Comparison of ENCODE assay signal across 11 cellular contexts in the genomic region with DNA sequence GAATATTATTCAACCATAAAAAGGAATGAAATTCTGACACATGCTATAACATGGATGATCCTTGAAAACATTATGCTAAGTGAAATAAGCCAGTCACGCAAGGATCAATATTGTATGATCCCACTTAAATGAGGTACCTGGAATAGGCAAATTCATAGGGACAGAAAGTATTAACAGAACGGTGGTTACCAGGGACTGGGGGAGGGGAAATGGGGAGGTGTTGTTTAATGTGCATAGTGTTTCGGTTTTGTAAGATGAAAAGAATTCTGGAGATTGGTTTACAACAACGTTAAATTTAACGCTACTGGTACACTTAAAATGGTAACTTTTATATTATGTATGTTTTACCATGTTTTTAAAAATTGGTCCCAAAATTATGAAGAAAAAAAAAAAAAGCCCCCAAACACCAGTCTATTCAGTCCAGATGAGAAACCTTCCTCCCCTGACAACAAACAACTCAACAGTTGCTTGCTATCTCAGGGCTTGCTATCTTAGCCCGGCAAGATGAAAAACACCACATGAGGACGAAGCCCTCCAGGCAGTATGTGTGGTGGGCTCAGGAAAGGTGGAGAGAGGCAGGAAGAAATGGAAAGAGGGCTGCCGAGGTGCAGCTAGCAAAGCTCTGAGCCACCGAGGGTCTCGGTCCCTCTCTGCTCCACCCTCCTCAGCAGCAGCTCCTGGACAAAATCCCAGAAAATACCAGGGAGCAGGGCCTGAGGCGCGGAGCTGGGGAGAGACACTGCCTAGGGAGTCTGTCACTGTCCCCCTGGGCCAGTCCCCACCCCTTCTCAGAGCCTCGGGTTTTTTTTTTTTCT. TPM values are rescaled to one million over a fixed set of nuclear protein-coding genes. Genes with fewer than 3 reads are reported as not detected.
DNase-seq lines count a peak whose midpoint lies in the region; ATAC-seq lines count a peak whose summit lies in the region.
"Had no signal": no experiment of that assay in that cellular context is flagged by ENCODE, and none has a peak within 500 bp of the region (broad histone marks: within the 10 kb centered on the region; RNA-seq: fewer than 3 reads in every experiment).

No MANE protein-coding gene starts in this region.

- H3K9me3 ChIP-seq in iPS-18a (ENCODE audit: control insufficient read depth, low read depth, low read length) = no peaks in the 10 kb centered on the region

- H3K4me1 ChIP-seq in iPS-18a (ENCODE audit: control insufficient read depth, low read depth, low read length) = peaks cover 47% of the 10 kb centered on the region

- H3K27me3 Mint-ChIP-seq in activated T-cell treated with anti-CD3 and anti-CD28 coated beads, Interleukin-2, amount 50 U/mL, for 72 hours (ENCODE audit: low read depth) = no peaks in the 10 kb centered on the region

- no peaks in the 10 kb centered on the region for H3K27me3 ChIP-seq in iPS-18a (ENCODE audit: control insufficient read depth, insufficient read depth, low read length)

- peaks cover 36% of the 10 kb centered on the region for H3K36me3 ChIP-seq in iPS-18a (ENCODE audit: control insufficient read depth, low read depth, low read length)

- H3K4me1 Mint-ChIP-seq in activated T-cell treated with anti-CD3 and anti-CD28 coated beads, Interleukin-2, amount 50 U/mL, for 72 hours (ENCODE audit: low read depth) = peaks cover 84% of the 10 kb centered on the region

- H3K9ac ChIP-seq in iPS-18a (ENCODE audit: low read length) = peak overlapping the region; percentile 75

- ATAC-seq in HG03521 (IDR thresholded peaks at IDR 0.05; ENCODE audit: unreplicated experiment) (peak; percentile 36), GM18907 (IDR thresholded peaks at IDR 0.05; ENCODE audit: unreplicated experiment) (no peak), GM19351 (IDR thresholded peaks at IDR 0.05; ENCODE audit: unreplicated experiment) (no peak), GM18909 (IDR thresholded peaks at IDR 0.05; ENCODE audit: poor library complexity, unreplicated experiment) (no peak)
- no peak for ATAC-seq in activated T-cell treated with anti-CD3 and anti-CD28 coated beads, Interleukin-2, amount 50 U/mL, for 72 hours (replicated peaks in 1 of 2)

- H3K9me3 Mint-ChIP-seq in activated T-cell treated with anti-CD3 and anti-CD28 coated beads, Interleukin-2, amount 50 U/mL, for 72 hours = no peaks in the 10 kb centered on the region

- no peak for DNase-seq in activated T-cell treated with anti-CD3 and anti-CD28 coated beads, Interleukin-2, amount 50 U/mL, for 72 hours
- DNase-seq in NCI-H2029 (lab: John Stamatoyannopoulos, UW) = no peak
- DNase-seq: erythroblast, T1000 had no signal

- peak overlapping the region; percentile 92 to 95 for H3K4me3 Mint-ChIP-seq in activated T-cell treated with anti-CD3 and anti-CD28 coated beads, Interleukin-2, amount 50 U/mL, for 72 hours

- H3K27ac Mint-ChIP-seq in activated T-cell treated with anti-CD3 and anti-CD28 coated beads, Interleukin-2, amount 50 U/mL, for 72 hours = peak overlapping the region; percentile 93

- peaks cover 2 to 8% of the 10 kb centered on the region in 2 donors for H3K36me3 Mint-ChIP-seq in activated T-cell treated with anti-CD3 and anti-CD28 coated beads, Interleukin-2, amount 50 U/mL, for 72 hours (ENCODE audit: insufficient read depth in 2 of 2)

- peak overlapping the region; percentile 92 for H3K27ac ChIP-seq in iPS-18a (ENCODE audit: low read length)
- H3K27ac ChIP-seq in skin epidermis = peak overlapping the region in 17 of 21 experiments; percentile 37 to 84 (median 71)

- H3K4me3 ChIP-seq in iPS-18a (ENCODE audit: low read length) = peak overlapping the region; percentile 44
- H3K4me3 ChIP-seq in skin epidermis = peak overlapping the region in 1 of 7 experiments; percentile 18

RNA-seq across cellular contexts. Expression of a gene that starts 8.5 kb away (rescaled TPM):
- 1 to 10 TPM; 5.4 to 5.7 TPM for total RNA-seq in activated T-cell treated with anti-CD3 and anti-CD28 coated beads, Interleukin-2, amount 50 U/mL, for 72 hours

RNA-seq across cellular contexts. Expression of a gene that starts 43.6 kb away (rescaled TPM):
- not detected for total RNA-seq in activated T-cell treated with anti-CD3 and anti-CD28 coated beads, Interleukin-2, amount 50 U/mL, for 72 hours
- total RNA-seq: HT1080 had no signal
